In genomic region chr21:7953058-7953457, GRCh38 we compare ENCODE assay signal across 1 cellular context.
TF ChIP-seq lines count a peak whose summit lies in the region.

No MANE protein-coding gene starts in this region.

TF ChIP-seq in IMR-90, 13 proteins besides CTCF, POLR2A, EP300 and RAD21 (continued from another document):
- TF ChIP-seq BHLHE40 (IDR thresholded peaks at IDR 0.05; ENCODE audit: low read depth, low read length), result no peak
- TF ChIP-seq CHD1 (IDR thresholded peaks at IDR 0.05; ENCODE audit: low read depth, low read length), result no peak
- TF ChIP-seq NFE2L2 (IDR thresholded peaks at IDR 0.05; ENCODE audit: low read depth, low read length), result no peak
- no peak for TF ChIP-seq CEBPB (IDR thresholded peaks at IDR 0.05; ENCODE audit: low read depth, low read length)
- no peak for TF ChIP-seq MXI1 (IDR thresholded peaks at IDR 0.05; ENCODE audit: borderline replicate concordance, low read depth, low read length)
TF ChIP-seq in IMR-90: peak in this region for 0.
